1 cellular context compared by ENCODE assay signal in the genomic region with DNA sequence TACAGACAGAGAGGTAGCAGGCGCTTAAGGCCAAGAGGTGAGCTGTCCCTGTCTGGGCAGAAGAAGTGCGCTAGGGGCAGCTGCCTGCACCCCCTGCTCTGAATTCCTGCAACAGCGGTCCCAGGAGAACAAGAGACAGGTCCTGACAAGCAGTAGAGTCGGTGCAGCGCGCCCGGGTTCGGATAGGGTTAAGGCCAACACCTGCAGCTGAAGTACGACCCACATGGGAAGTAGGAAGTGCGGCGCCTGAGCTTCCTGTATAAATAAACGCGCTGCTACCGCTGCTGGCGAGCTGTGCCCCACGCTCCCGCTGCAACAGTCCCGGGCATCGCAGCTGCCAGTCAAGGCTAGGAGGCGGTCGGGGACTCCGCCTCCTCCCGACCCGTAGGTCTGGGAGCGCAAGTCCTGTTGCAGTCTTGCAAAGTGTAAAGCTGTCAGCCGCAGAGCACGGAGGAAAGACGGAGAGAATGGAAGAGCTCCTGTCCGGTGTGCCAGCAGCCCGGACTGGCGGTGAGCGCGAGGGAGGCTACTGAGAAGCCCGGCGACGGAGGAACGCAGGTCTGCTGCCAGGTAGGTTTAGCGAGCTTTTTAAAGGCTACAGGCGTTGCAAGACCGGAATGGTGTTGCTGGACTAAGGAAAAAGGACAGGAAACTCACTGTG.
TF ChIP-seq lines count a peak whose summit lies in the region.

A gene (plus strand): TSS at position 290 of the 661 bp plus-strand sequence. CDS start 12,185 bp downstream, outside the sequence.

TF ChIP-seq in HepG2, 621 proteins besides CTCF, POLR2A, EP300 and RAD21 (continued from another document and continues in another):
- TF ChIP-seq, protein P1, sequence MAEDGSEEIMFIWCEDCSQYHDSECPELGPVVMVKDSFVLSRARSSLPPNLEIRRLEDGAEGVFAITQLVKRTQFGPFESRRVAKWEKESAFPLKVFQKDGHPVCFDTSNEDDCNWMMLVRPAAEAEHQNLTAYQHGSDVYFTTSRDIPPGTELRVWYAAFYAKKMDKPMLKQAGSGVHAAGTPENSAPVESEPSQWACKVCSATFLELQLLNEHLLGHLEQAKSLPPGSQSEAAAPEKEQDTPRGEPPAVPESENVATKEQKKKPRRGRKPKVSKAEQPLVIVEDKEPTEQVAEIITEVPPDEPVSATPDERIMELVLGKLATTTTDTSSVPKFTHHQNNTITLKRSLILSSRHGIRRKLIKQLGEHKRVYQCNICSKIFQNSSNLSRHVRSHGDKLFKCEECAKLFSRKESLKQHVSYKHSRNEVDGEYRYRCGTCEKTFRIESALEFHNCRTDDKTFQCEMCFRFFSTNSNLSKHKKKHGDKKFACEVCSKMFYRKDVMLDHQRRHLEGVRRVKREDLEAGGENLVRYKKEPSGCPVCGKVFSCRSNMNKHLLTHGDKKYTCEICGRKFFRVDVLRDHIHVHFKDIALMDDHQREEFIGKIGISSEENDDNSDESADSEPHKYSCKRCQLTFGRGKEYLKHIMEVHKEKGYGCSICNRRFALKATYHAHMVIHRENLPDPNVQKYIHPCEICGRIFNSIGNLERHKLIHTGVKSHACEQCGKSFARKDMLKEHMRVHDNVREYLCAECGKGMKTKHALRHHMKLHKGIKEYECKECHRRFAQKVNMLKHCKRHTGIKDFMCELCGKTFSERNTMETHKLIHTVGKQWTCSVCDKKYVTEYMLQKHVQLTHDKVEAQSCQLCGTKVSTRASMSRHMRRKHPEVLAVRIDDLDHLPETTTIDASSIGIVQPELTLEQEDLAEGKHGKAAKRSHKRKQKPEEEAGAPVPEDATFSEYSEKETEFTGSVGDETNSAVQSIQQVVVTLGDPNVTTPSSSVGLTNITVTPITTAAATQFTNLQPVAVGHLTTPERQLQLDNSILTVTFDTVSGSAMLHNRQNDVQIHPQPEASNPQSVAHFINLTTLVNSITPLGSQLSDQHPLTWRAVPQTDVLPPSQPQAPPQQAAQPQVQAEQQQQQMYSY (CRISPR knock-in tag; IDR thresholded peaks at IDR 0.05): no peak
- TF ChIP-seq RCOR2 (CRISPR knock-in tag; IDR thresholded peaks at IDR 0.05): no peak
- TF ChIP-seq, protein P2, sequence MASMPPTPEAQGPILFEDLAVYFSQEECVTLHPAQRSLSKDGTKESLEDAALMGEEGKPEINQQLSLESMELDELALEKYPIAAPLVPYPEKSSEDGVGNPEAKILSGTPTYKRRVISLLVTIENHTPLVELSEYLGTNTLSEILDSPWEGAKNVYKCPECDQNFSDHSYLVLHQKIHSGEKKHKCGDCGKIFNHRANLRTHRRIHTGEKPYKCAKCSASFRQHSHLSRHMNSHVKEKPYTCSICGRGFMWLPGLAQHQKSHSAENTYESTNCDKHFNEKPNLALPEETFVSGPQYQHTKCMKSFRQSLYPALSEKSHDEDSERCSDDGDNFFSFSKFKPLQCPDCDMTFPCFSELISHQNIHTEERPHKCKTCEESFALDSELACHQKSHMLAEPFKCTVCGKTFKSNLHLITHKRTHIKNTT (CRISPR knock-in tag; IDR thresholded peaks at IDR 0.05): no peak
- peak; percentile 85 for TF ChIP-seq RXRB (CRISPR knock-in tag; IDR thresholded peaks at IDR 0.05; ENCODE audit: borderline replicate concordance)
- TF ChIP-seq, protein P3, sequence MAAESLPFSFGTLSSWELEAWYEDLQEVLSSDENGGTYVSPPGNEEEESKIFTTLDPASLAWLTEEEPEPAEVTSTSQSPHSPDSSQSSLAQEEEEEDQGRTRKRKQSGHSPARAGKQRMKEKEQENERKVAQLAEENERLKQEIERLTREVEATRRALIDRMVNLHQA (CRISPR knock-in tag; IDR thresholded peaks at IDR 0.05): no peak
- TF ChIP-seq, protein P4, sequence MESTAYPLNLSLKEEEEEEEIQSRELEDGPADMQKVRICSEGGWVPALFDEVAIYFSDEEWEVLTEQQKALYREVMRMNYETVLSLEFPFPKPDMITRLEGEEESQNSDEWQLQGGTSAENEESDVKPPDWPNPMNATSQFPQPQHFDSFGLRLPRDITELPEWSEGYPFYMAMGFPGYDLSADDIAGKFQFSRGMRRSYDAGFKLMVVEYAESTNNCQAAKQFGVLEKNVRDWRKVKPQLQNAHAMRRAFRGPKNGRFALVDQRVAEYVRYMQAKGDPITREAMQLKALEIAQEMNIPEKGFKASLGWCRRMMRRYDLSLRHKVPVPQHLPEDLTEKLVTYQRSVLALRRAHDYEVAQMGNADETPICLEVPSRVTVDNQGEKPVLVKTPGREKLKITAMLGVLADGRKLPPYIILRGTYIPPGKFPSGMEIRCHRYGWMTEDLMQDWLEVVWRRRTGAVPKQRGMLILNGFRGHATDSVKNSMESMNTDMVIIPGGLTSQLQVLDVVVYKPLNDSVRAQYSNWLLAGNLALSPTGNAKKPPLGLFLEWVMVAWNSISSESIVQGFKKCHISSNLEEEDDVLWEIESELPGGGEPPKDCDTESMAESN (CRISPR knock-in tag; conservative IDR thresholded peaks at IDR 0.05): peak; percentile 81; the same call in 1 of the 2 replicates
- peak; percentile 53 for TF ChIP-seq SRY (CRISPR knock-in tag; IDR thresholded peaks at IDR 0.05)
- TF ChIP-seq JDP2 (CRISPR knock-in tag; IDR thresholded peaks at IDR 0.05; ENCODE audit: borderline replicate concordance): no peak
- peak; percentile 83 for TF ChIP-seq XRCC5 (optimal IDR thresholded peaks at IDR 0.05; ENCODE audit: low read length)
- peak; percentile 3; the same call in 1 of the 2 replicates for TF ChIP-seq SRF (IDR thresholded peaks at IDR 0.05; ENCODE audit: low read depth, low read length)
- peak; percentile 91 for TF ChIP-seq KAT8 (CRISPR knock-in tag; IDR thresholded peaks at IDR 0.05)
- TF ChIP-seq ZFAT (CRISPR knock-in tag; conservative IDR thresholded peaks at IDR 0.05): no peak
- TF ChIP-seq, protein P5, sequence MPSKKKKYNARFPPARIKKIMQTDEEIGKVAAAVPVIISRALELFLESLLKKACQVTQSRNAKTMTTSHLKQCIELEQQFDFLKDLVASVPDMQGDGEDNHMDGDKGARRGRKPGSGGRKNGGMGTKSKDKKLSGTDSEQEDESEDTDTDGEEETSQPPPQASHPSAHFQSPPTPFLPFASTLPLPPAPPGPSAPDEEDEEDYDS (CRISPR knock-in tag; IDR thresholded peaks at IDR 0.05): peak; percentile 83
- TF ChIP-seq TARDBP (CRISPR knock-in tag; IDR thresholded peaks at IDR 0.05): peak; percentile 39; the same call in 1 of the 2 replicates
- TF ChIP-seq HIVEP1 (CRISPR knock-in tag; IDR thresholded peaks at IDR 0.05): peak; percentile 75
- TF ChIP-seq MTF1 (CRISPR knock-in tag; IDR thresholded peaks at IDR 0.05): no peak
- peak; percentile 83 for TF ChIP-seq TAF1 (CRISPR knock-in tag; IDR thresholded peaks at IDR 0.05)
- TF ChIP-seq ZNF614 (CRISPR knock-in tag; IDR thresholded peaks at IDR 0.05; ENCODE audit: borderline replicate concordance): peak; percentile 92; the same call in 1 of the 2 replicates
- TF ChIP-seq ISL2 (CRISPR knock-in tag; IDR thresholded peaks at IDR 0.05): peak; percentile 79
- TF ChIP-seq, protein P6, sequence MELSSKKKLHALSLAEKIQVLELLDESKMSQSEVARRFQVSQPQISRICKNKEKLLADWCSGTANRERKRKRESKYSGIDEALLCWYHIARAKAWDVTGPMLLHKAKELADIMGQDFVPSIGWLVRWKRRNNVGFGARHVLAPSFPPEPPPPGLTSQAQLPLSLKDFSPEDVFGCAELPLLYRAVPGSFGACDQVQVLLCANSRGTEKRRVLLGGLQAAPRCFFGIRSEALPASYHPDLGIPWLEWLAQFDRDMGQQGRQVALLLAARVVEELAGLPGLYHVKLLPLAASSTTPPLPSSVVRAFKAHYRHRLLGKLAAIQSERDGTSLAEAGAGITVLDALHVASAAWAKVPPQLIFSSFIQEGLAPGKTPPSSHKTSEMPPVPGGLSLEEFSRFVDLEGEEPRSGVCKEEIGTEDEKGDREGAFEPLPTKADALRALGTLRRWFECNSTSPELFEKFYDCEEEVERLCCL (CRISPR knock-in tag; IDR thresholded peaks at IDR 0.05; ENCODE audit: borderline replicate concordance): no peak
- no peak for TF ChIP-seq ZFP36 (IDR thresholded peaks at IDR 0.05; ENCODE audit: borderline replicate concordance, low read depth, low read length, partially characterized antibody)
- TF ChIP-seq SRSF9 (IDR thresholded peaks at IDR 0.05; ENCODE audit: borderline replicate concordance, insufficient read depth, low read depth, low read length, poor library complexity, severe bottlenecking): no peak
- TF ChIP-seq, protein P7, sequence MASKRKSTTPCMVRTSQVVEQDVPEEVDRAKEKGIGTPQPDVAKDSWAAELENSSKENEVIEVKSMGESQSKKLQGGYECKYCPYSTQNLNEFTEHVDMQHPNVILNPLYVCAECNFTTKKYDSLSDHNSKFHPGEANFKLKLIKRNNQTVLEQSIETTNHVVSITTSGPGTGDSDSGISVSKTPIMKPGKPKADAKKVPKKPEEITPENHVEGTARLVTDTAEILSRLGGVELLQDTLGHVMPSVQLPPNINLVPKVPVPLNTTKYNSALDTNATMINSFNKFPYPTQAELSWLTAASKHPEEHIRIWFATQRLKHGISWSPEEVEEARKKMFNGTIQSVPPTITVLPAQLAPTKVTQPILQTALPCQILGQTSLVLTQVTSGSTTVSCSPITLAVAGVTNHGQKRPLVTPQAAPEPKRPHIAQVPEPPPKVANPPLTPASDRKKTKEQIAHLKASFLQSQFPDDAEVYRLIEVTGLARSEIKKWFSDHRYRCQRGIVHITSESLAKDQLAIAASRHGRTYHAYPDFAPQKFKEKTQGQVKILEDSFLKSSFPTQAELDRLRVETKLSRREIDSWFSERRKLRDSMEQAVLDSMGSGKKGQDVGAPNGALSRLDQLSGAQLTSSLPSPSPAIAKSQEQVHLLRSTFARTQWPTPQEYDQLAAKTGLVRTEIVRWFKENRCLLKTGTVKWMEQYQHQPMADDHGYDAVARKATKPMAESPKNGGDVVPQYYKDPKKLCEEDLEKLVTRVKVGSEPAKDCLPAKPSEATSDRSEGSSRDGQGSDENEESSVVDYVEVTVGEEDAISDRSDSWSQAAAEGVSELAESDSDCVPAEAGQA (IDR thresholded peaks at IDR 0.05; ENCODE audit: low read depth): 0 out of 2 replicates have a peak, but pooled peaks have one; percentile 44
- TF ChIP-seq, protein P7 (CRISPR knock-in tag; IDR thresholded peaks at IDR 0.05; ENCODE audit: borderline replicate concordance): no peak
- TF ChIP-seq ZNF326 (CRISPR knock-in tag; IDR thresholded peaks at IDR 0.05; ENCODE audit: borderline replicate concordance): no peak
- TF ChIP-seq, protein P8, sequence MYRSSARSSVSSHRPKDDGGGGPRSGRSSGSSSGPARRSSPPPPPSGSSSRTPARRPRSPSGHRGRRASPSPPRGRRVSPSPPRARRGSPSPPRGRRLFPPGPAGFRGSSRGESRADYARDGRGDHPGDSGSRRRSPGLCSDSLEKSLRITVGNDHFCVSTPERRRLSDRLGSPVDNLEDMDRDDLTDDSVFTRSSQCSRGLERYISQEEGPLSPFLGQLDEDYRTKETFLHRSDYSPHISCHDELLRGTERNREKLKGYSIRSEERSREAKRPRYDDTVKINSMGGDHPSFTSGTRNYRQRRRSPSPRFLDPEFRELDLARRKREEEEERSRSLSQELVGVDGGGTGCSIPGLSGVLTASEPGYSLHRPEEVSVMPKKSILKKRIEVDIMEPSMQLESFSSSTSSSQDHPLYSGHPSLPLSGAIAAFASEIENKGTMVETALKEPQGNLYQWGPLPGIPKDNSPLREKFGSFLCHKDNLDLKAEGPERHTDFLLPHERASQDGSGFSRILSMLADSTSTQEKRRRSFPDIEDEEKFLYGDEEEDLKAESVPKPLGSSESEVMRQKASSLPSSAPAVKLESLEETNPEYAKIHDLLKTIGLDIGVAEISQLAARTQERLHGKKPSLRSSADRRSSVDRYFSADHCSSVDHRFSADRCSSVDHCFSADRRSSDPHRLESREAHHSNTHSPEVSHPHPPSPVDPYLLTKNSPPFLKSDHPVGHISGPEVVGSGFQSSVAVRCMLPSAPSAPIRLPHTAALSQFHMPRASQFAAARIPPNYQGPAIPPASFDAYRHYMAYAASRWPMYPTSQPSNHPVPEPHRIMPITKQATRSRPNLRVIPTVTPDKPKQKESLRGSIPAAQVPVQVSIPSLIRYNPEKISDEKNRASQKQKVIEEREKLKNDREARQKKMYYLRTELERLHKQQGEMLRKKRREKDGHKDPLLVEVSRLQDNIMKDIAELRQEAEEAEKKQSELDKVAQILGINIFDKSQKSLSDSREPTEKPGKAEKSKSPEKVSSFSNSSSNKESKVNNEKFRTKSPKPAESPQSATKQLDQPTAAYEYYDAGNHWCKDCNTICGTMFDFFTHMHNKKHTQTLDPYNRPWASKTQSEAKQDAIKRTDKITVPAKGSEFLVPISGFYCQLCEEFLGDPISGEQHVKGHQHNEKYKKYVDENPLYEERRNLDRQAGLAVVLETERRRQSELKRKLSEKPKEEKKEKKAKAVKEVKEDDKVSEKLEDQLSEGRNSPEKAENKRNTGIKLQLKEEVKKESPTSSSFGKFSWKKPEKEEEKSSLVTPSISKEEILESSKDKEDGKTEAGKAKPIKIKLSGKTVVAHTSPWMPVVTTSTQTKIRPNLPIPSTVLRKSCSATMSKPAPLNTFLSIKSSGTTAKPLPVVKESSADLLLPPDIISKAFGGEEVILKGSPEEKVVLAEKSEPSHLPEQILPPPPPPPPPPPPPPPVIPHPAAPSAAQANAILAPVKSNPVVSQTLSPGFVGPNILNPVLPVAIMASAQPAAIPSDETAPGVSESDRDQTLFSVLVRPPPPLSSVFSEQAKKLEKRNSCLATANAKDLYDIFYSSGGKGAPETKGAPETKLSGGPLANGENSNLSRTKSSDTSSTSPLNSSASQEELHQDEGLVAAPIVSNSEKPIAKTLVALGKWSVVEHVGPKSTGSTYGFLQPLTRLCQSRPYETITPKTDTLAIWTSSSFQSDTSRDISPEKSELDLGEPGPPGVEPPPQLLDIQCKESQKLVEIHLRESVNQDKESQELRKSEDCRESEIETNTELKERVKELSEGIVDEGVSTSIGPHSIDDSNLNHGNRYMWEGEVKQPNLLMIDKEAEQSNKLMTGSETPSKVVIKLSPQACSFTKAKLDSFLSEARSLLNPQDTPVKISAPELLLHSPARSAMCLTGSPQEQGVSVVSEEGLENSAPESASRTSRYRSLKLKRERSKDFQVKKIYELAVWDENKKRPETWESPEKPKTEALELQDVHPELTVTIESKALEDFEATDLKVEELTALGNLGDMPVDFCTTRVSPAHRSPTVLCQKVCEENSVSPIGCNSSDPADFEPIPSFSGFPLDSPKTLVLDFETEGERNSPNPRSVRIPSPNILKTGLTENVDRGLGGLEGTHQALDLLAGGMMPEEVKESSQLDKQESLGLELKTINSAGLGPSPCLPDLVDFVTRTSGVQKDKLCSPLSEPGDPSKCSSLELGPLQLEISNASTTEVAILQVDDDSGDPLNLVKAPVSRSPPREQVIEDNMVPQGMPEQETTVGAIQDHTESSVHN (CRISPR knock-in tag; IDR thresholded peaks at IDR 0.05): peak; percentile 65
- TF ChIP-seq NFE2 (CRISPR knock-in tag; IDR thresholded peaks at IDR 0.05): no peak
- TF ChIP-seq ZNF136 (CRISPR knock-in tag; IDR thresholded peaks at IDR 0.05; ENCODE audit: low read depth): peak; percentile 31; the same call in 1 of the 2 replicates
- TF ChIP-seq ZNF768 (CRISPR knock-in tag; IDR thresholded peaks at IDR 0.05): peak; percentile 79
